Comparison of ENCODE assay signal across 31 cellular contexts in the genomic region with DNA sequence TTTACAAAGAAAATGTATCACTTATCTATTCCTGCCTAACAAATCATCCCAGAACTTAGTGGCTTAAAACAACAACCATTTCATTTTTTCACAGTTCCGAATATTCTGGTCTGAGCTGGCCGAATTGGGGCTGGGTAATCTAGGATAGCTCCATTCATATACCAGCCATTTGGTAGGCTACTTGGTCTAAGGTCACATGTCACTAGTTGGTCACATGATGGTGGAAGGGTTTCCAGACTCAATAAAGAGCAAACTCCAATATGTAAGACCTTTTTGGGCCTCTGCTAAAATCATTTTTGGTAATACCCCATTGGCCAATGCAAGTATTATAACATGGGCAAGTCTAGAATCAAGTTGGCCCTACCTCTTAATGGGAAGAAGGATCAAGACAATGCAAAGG. TPM values are rescaled to one million over a fixed set of nuclear protein-coding genes. Genes with fewer than 3 reads are reported as not detected.
"Had no signal": no experiment of that assay in that cellular context is flagged by ENCODE, and none has a peak within 500 bp of the region (broad histone marks: within the 10 kb centered on the region; RNA-seq: fewer than 3 reads in every experiment).

No MANE protein-coding gene starts in this region.

- FAIRE-seq: pancreas, urothelium cell line had no signal

- DNase-seq: naive thymus-derived CD4-positive, alpha-beta T cell; natural killer cell; nephron progenitor cell; nucleus accumbens; pancreas; retina; spleen; stimulated activated CD4-positive, alpha-beta T cell treated with anti-CD3 and anti-CD28 coated beads, Interleukin-12 subunit alpha, Interleukin-12 subunit beta, amount 100 ng/mL, for 4 hours; stimulated activated CD4-positive, alpha-beta T cell treated with anti-CD3 and anti-CD28 coated beads, Interleukin-1b, Interleukin-23, amount 100 ng/mL, for 48 hours; stimulated activated CD4-positive, alpha-beta T cell treated with anti-CD3 and anti-CD28 coated beads, Interleukin-4, amount 100 ng/mL, for 1 hour; stimulated activated CD4-positive, alpha-beta T cell treated with anti-CD3 and anti-CD28 coated beads, Interleukin-4, amount 100 ng/mL, for 4 hours; stimulated activated CD8-positive, alpha-beta memory T cell treated with anti-CD3 and anti-CD28 coated beads, Interleukin-4, amount 100 ng/mL, for 48 hours; stimulated activated naive CD4-positive, alpha-beta T cell; stimulated activated naive CD8-positive, alpha-beta T cell treated with anti-CD3 and anti-CD28 coated beads, Interleukin-15, amount 100 ng/mL, for 72 hours; stimulated activated naive CD8-positive, alpha-beta T cell treated with anti-CD3 and anti-CD28 coated beads, Interleukin-15, Interleukin-2, amounts not matched to agents 100 U/mL and 50 U/mL, for 24 hours; substantia nigra; testis; tibial artery; trophoblast cell; upper lobe of left lung had no signal

- H3K9me3 ChIP-seq: neutrophil, pancreas, prostate gland, right atrium auricular region, spleen, suprapubic skin, testis, tibial artery, upper lobe of left lung, vagina had no signal

- H3K4me3 ChIP-seq: pancreas, prostate gland, right atrium auricular region, skin epidermis, smooth muscle cell, spleen, suprapubic skin, testis, tibial artery, upper lobe of left lung, vagina had no signal

- H3K4me1 ChIP-seq: pancreas, prostate gland, spleen, suprapubic skin, testis, tibial artery, upper lobe of left lung, vagina had no signal

- H3K4me2 ChIP-seq: smooth muscle cell had no signal

- H3K27me3 ChIP-seq: neutrophil, pancreas, right atrium auricular region, spleen, suprapubic skin, testis, tibial artery, upper lobe of left lung, vagina had no signal

- ATAC-seq: naive thymus-derived CD4-positive, alpha-beta T cell; natural killer cell; pancreas; sciatic nerve; stimulated activated memory B cell treated with anti-CD40 and anti-IgM and Interleukin-4, amounts not matched to agents 10 μg/mL and 1 μg/mL and 100 μg/mL, for 72 hours; stimulated activated naive CD8-positive, alpha-beta T cell treated with anti-CD3 and anti-CD28 coated beads, Interleukin-15, amount 100 ng/mL, for 72 hours; stimulated activated naive CD8-positive, alpha-beta T cell treated with anti-CD3 and anti-CD28 coated beads, Interleukin-15, Interleukin-2, amounts not matched to agents 100 U/mL and 50 U/mL, for 24 hours had no signal

- H3K36me3 ChIP-seq: neutrophil, pancreas, prostate gland, right atrium auricular region, tibial artery, upper lobe of left lung, vagina had no signal

- H3K27ac ChIP-seq: neutrophil, pancreas, prostate gland, right atrium auricular region, spleen, suprapubic skin, testis, tibial artery, upper lobe of left lung, vagina had no signal

RNA-seq across cellular contexts. Expression of a gene that starts 55.3 kb away (rescaled TPM):
- total RNA-seq: neural crest cell had no signal
- polyA plus RNA-seq: smooth muscle cell had no signal
